ENCODE assay signal across 13 cellular contexts in genomic region chr7:99795864-99796263, GRCh38. TPM values are rescaled to one million over a fixed set of nuclear protein-coding genes. Genes with fewer than 3 reads are reported as not detected.
"Had no signal": no experiment of that assay in that cellular context is flagged by ENCODE, and none has a peak within 500 bp of the region (broad histone marks: within the 10 kb centered on the region; RNA-seq: fewer than 3 reads in every experiment).

No MANE protein-coding gene starts in this region.

RNA-seq across cellular contexts. Expression of gene CYP3A4, which starts 11.9 kb away (rescaled TPM):
- total RNA-seq: temporal lobe, thoracic aorta, thyroid gland, upper lobe of right lung, ureter, urinary bladder, vagina had no signal

RNA-seq across cellular contexts. Expression of gene CYP3A43, which starts 31.9 kb away (rescaled TPM):
- total RNA-seq: stomach, subcutaneous adipose tissue, suprapubic skin, temporal lobe, thyroid gland, tibial nerve, transverse colon, upper lobe of left lung, upper lobe of right lung, urinary bladder, vagina had no signal
- polyA plus RNA-seq: stomach, urinary bladder had no signal
